20 cellular contexts compared by ENCODE assay signal in genomic region chr17:39077874-39078273, GRCh38.
DNase-seq lines count a peak whose midpoint lies in the region; ATAC-seq and TF ChIP-seq lines count a peak whose summit lies in the region.
"Had no signal": no experiment of that assay in that cellular context is flagged by ENCODE, and none has a peak within 500 bp of the region (broad histone marks: within the 10 kb centered on the region; RNA-seq: fewer than 3 reads in every experiment).

No MANE protein-coding gene starts in this region.

- no peaks in the 10 kb centered on the region for H3K9me3 ChIP-seq in GM23248 (ENCODE audit: low read depth)
- H3K9me3 ChIP-seq: HAP-1, heart left ventricle, lower lobe of right lung, right atrium auricular region had no signal

- no peak overlapping the region for H3K4me3 ChIP-seq in AG09309 (ENCODE audit: control insufficient read depth, low read depth, low read length)
- H3K4me3 ChIP-seq in GM23248, result no peak overlapping the region
- H3K4me3 ChIP-seq in astrocyte of the cerebellum (ENCODE audit: low read depth, low read length), result no peak overlapping the region
- no peak overlapping the region for H3K4me3 ChIP-seq in foreskin fibroblast (ENCODE audit: low read depth in 1 of 2, low read length in 2 of 2)
- H3K4me3 ChIP-seq: HAP-1, heart left ventricle, lower lobe of right lung, right atrium auricular region had no signal

- H3F3A ChIP-seq in GM23248 (ENCODE audit: insufficient read depth), result peaks cover 9% of the 10 kb centered on the region; the same call in 1 of the 2 replicates

- H3K4me1 ChIP-seq in GM23248 (ENCODE audit: insufficient read depth), result peaks cover 22% of the 10 kb centered on the region
- H3K4me1 ChIP-seq: HAP-1 had no signal

- TF ChIP-seq CTCF in AG09309 (IDR thresholded peaks at IDR 0.05; ENCODE audit: control insufficient read depth, insufficient read depth, low read depth, low read length, missing control alignments) (peak; percentile 16), astrocyte of the cerebellum (IDR thresholded peaks at IDR 0.05; ENCODE audit: low read depth, low read length, missing control alignments) (peak; percentile 12), foreskin fibroblast (IDR thresholded peaks at IDR 0.05; ENCODE audit: low read depth, low read length) (peak; percentile 6)

- no peak for ATAC-seq in GM18858 (IDR thresholded peaks at IDR 0.05; ENCODE audit: unreplicated experiment)
- no peak for ATAC-seq in HG03159 (IDR thresholded peaks at IDR 0.05; ENCODE audit: unreplicated experiment)
- ATAC-seq: heart left ventricle, lower lobe of right lung had no signal

- H3K36me3 ChIP-seq in GM23248 (ENCODE audit: low read depth), result no peaks in the 10 kb centered on the region
- H3K36me3 ChIP-seq: HAP-1, lower lobe of right lung, right atrium auricular region had no signal

- no peak overlapping the region for H2AFZ ChIP-seq in GM23248

- H4K20me1 ChIP-seq in GM23248 (ENCODE audit: insufficient read depth), result no peaks in the 10 kb centered on the region

- no peak overlapping the region for H3K9ac ChIP-seq in GM23248

- 69 to 70% methylated on average over 5 of the region's 5 CpGs for WGBS in GM23248 (ENCODE audit: low coverage in 1 of 2, low lambda C conversion rate in 2 of 2, missing lambda C conversion rate in 2 of 2), 2 experiments

- DNase-seq in AG09309 (ENCODE audit: low read depth) (no peak), GM23248 (peak; percentile 20), astrocyte of the cerebellum (ENCODE audit: low read depth) (no peak), foreskin fibroblast (no peak)
- no peak for DNase-seq in activated CD4-positive, alpha-beta T cell treated with anti-CD3 and anti-CD28 coated beads, Interleukin-2, amount 50 U/mL, for 4 hours
- DNase-seq in NK-92 treated with Interleukin-12 subunit alpha and Interleukin-12 subunit beta, amount 100 ng/mL, for 24 hours (lab: John Stamatoyannopoulos, UW), result no peak
- DNase-seq: activated CD4-positive, alpha-beta T cell treated with anti-CD3 and anti-CD28 coated beads, Interleukin-2, amount 10 ng/mL, durations not matched to agents 7 days and 5 days; activated gamma-delta T cell treated with Interleukin-2 at 50 U/mL for 16 hours; activated T-cell treated with anti-CD3 and anti-CD28 coated beads for 4 hours; amygdala; cerebellar nuclear complex; effector CD8-positive, alpha-beta T cell; heart left ventricle; lower lobe of right lung; NCI-H187; NCI-H345 had no signal

- no peaks in the 10 kb centered on the region for H3K79me2 ChIP-seq in GM23248 (ENCODE audit: insufficient read depth)

- H3K27me3 ChIP-seq in GM23248 (replicated peaks; ENCODE audit: insufficient read depth), result peaks cover 3% of the 10 kb centered on the region; the same call in 1 of the 2 replicates
- H3K27me3 ChIP-seq: heart left ventricle, right atrium auricular region had no signal

- H3K27ac ChIP-seq in GM23248, result no peak overlapping the region
- H3K27ac ChIP-seq: heart left ventricle, lower lobe of right lung, right atrium auricular region had no signal

- in situ Hi-C loops in GM23248 (cut with MboI) (no loop called here), astrocyte of the cerebellum (cut with HindIII; ENCODE audit: low sequenced_read_pairs) (no loop called here)

- H3K4me2 ChIP-seq in GM23248 (ENCODE audit: unreplicated experiment), result no peak overlapping the region

- H3K9me2 ChIP-seq in GM23248 (ENCODE audit: insufficient read depth), result no peaks in the 10 kb centered on the region
